ENCODE assay signal across 8 cellular contexts in genomic region chr5:153896701-153897100, GRCh38.
DNase-seq lines count a peak whose midpoint lies in the region; ATAC-seq and TF ChIP-seq lines count a peak whose summit lies in the region.

No MANE protein-coding gene starts in this region.

- DNase-seq in EH (ENCODE audit: low read depth) (peak; percentile 74), SKM-1 (lab: John Stamatoyannopoulos, UW; ENCODE audit: unreplicated experiment) (peak; percentile 25), posterior vena cava (ENCODE audit: low spot score) (no peak)
- no peak for DNase-seq in activated T-cell treated with anti-CD3 and anti-CD28 coated beads, Interleukin-2, amount 50 U/mL, for 1 hour
- DNase-seq in activated CD8-positive, alpha-beta T cell treated with anti-CD3 and anti-CD28 coated beads for 36 hours: no peak

- no peak overlapping the region for H3K27ac Mint-ChIP-seq in stimulated activated memory B cell treated with anti-CD40 and anti-IgM and Interleukin-4, amounts not matched to agents 10 μg/mL and 1 μg/mL and 100 μg/mL, for 72 hours
- H3K27ac Mint-ChIP-seq in activated CD8-positive, alpha-beta T cell treated with anti-CD3 and anti-CD28 coated beads for 36 hours: no peak overlapping the region

- H3K9me3 Mint-ChIP-seq in stimulated activated memory B cell treated with anti-CD40 and anti-IgM and Interleukin-4, amounts not matched to agents 10 μg/mL and 1 μg/mL and 100 μg/mL, for 72 hours: no peaks in the 10 kb centered on the region
- no peaks in the 10 kb centered on the region for H3K9me3 Mint-ChIP-seq in activated CD8-positive, alpha-beta T cell treated with anti-CD3 and anti-CD28 coated beads for 36 hours

- no peaks in the 10 kb centered on the region for H3K27me3 Mint-ChIP-seq in stimulated activated memory B cell treated with anti-CD40 and anti-IgM and Interleukin-4, amounts not matched to agents 10 μg/mL and 1 μg/mL and 100 μg/mL, for 72 hours
- H3K27me3 Mint-ChIP-seq in activated CD8-positive, alpha-beta T cell treated with anti-CD3 and anti-CD28 coated beads for 36 hours: no peaks in the 10 kb centered on the region

- no peak for TF ChIP-seq CTCF in activated CD8-positive, alpha-beta T cell treated with anti-CD3 and anti-CD28 coated beads for 36 hours (IDR thresholded peaks at IDR 0.05)

- CTCF ChIA-PET in activated CD8-positive, alpha-beta T cell treated with anti-CD3 and anti-CD28 coated beads for 36 hours (lab: Charles Lee): interaction anchor here (1.4 kb wide), 1 partner anchor 23 kb away, joined by 3 read pairs; no protein-coding TSS in a partner anchor

- POLR2A ChIA-PET in activated CD8-positive, alpha-beta T cell treated with anti-CD3 and anti-CD28 coated beads for 36 hours (lab: Charles Lee): no interaction called here

- no peaks in the 10 kb centered on the region for H3K36me3 Mint-ChIP-seq in stimulated activated memory B cell treated with anti-CD40 and anti-IgM and Interleukin-4, amounts not matched to agents 10 μg/mL and 1 μg/mL and 100 μg/mL, for 72 hours
- H3K36me3 Mint-ChIP-seq in activated CD8-positive, alpha-beta T cell treated with anti-CD3 and anti-CD28 coated beads for 36 hours (ENCODE audit: low read depth): no peaks in the 10 kb centered on the region

- H3K4me1 Mint-ChIP-seq in stimulated activated memory B cell treated with anti-CD40 and anti-IgM and Interleukin-4, amounts not matched to agents 10 μg/mL and 1 μg/mL and 100 μg/mL, for 72 hours: no peaks in the 10 kb centered on the region
- no peaks in the 10 kb centered on the region for H3K4me1 Mint-ChIP-seq in activated CD8-positive, alpha-beta T cell treated with anti-CD3 and anti-CD28 coated beads for 36 hours (ENCODE audit: low read depth)

- H3K4me3 Mint-ChIP-seq in stimulated activated memory B cell treated with anti-CD40 and anti-IgM and Interleukin-4, amounts not matched to agents 10 μg/mL and 1 μg/mL and 100 μg/mL, for 72 hours: no peak overlapping the region
- no peak overlapping the region for H3K4me3 Mint-ChIP-seq in activated CD8-positive, alpha-beta T cell treated with anti-CD3 and anti-CD28 coated beads for 36 hours

- ATAC-seq in GM21360 (IDR thresholded peaks at IDR 0.05; ENCODE audit: unreplicated experiment): peak; percentile 99
- peak; percentile 99 for ATAC-seq in HG03460 (IDR thresholded peaks at IDR 0.05; ENCODE audit: unreplicated experiment)
- ATAC-seq in stimulated activated memory B cell treated with anti-CD40 and anti-IgM and Interleukin-4, amounts not matched to agents 10 μg/mL and 1 μg/mL and 100 μg/mL, for 72 hours: peak; percentile 76
- no peak for ATAC-seq in activated CD8-positive, alpha-beta T cell treated with anti-CD3 and anti-CD28 coated beads for 36 hours

- intact Hi-C loops in posterior vena cava (cut with DNase I): no loop called here
- intact Hi-C loops in activated CD8-positive, alpha-beta T cell treated with anti-CD3 and anti-CD28 coated beads for 36 hours (cut with micrococcal nuclease): no loop called here

Comparison
In these comparisons a context has a peak if more than half of its experiments do, and no peak if none do; other contexts are left out.
1. DNase-seq: peak in EH (single experiment) and SKM-1 (single experiment); none in activated T-cell treated with anti-CD3 and anti-CD28 coated beads, Interleukin-2, amount 50 U/mL, for 1 hour (single experiment), posterior vena cava (single experiment) and activated CD8-positive, alpha-beta T cell treated with anti-CD3 and anti-CD28 coated beads for 36 hours (single experiment).